In genomic region chr6:52390361-52390727, GRCh38 we compare ENCODE assay signal across 9 cellular contexts. TPM values are rescaled to one million over a fixed set of nuclear protein-coding genes. Genes with fewer than 3 reads are reported as not detected.
DNase-seq lines count a peak whose midpoint lies in the region; ATAC-seq, FAIRE-seq and TF ChIP-seq lines count a peak whose summit lies in the region.
"Had no signal": no experiment of that assay in that cellular context is flagged by ENCODE, and none has a peak within 500 bp of the region (broad histone marks: within the 10 kb centered on the region; RNA-seq: fewer than 3 reads in every experiment).

No MANE protein-coding gene starts in this region.

- H3K9me3 Mint-ChIP-seq in CD14-positive monocyte, result peaks cover 0 to 5% (median 0%) of the 10 kb centered on the region in 7 donors

- peak overlapping the region in 1 of 2 donors; percentile 4 for H3K4me3 Mint-ChIP-seq in CD14-positive monocyte

- H3K36me3 Mint-ChIP-seq in CD14-positive monocyte, result peaks cover 0 to 10% of the 10 kb centered on the region in 2 donors

- peaks cover 0 to 8% (median 2%) of the 10 kb centered on the region in 3 donors for H3K27me3 Mint-ChIP-seq in CD14-positive monocyte (ENCODE audit: low read depth in 3 of 3)

- TF ChIP-seq CTCF in bronchial epithelial cell (IDR thresholded peaks at IDR 0.05; ENCODE audit: insufficient read depth, low read length, severe bottlenecking) (no peak), osteoblast (IDR thresholded peaks at IDR 0.05; ENCODE audit: extremely low read depth, low read depth, low read length) (no peak), CD14-positive monocyte (IDR thresholded peaks at IDR 0.05) (no peak)

- ATAC-seq in GM19452 (IDR thresholded peaks at IDR 0.05; ENCODE audit: unreplicated experiment) (peak; percentile 49), HG03469 (IDR thresholded peaks at IDR 0.05; ENCODE audit: unreplicated experiment) (peak; percentile 27)

- H4K20me1 ChIP-seq in osteoblast (ENCODE audit: insufficient read depth, low read length), result no peaks in the 10 kb centered on the region

- H3K27me3 ChIP-seq in bronchial epithelial cell (ENCODE audit: control insufficient read depth, insufficient read depth, low read length), result no peaks in the 10 kb centered on the region
- no peaks in the 10 kb centered on the region for H3K27me3 ChIP-seq in osteoblast (ENCODE audit: insufficient read depth, low read length)

- peaks cover 28% of the 10 kb centered on the region for H3K4me1 Mint-ChIP-seq in CD14-positive monocyte

- H3K4me1 ChIP-seq in osteoblast (ENCODE audit: insufficient read depth, low read length), result peaks cover 18% of the 10 kb centered on the region

- no peaks in the 10 kb centered on the region for H3K79me2 ChIP-seq in osteoblast (ENCODE audit: insufficient read depth, low read length)

- peak overlapping the region; percentile 27 for H3K27ac ChIP-seq in osteoblast (ENCODE audit: low read depth, low read length)
- H3K27ac ChIP-seq: thoracic aorta had no signal

- H3K4me3 ChIP-seq in bronchial epithelial cell (ENCODE audit: low read depth, low read length) (no peak overlapping the region), osteoblast (ENCODE audit: insufficient read depth, low read length) (peak overlapping the region; percentile 7)
- H3K4me3 ChIP-seq: thoracic aorta had no signal

- no peaks in the 10 kb centered on the region for H3K36me3 ChIP-seq in bronchial epithelial cell (ENCODE audit: control insufficient read depth, insufficient read depth, low read length)
- no peaks in the 10 kb centered on the region for H3K36me3 ChIP-seq in osteoblast (ENCODE audit: insufficient read depth, low read length)
- H3K36me3 ChIP-seq: thoracic aorta had no signal

- H3K4me2 ChIP-seq in osteoblast (ENCODE audit: insufficient read depth, low read length), result peak overlapping the region; percentile 37

- peak; percentile 74 for DNase-seq in DMS53 treated with DMSO at 0.1 percent for 48 hours (lab: John Stamatoyannopoulos, UW; ENCODE audit: unreplicated experiment)
- peak; percentile 85 for DNase-seq in SW480 (ENCODE audit: low spot score)
- DNase-seq in bronchial epithelial cell (ENCODE audit: low read depth), result peak; percentile 76
- DNase-seq in osteoblast (ENCODE audit: insufficient read length, low spot score, missing footprints), result no peak
- no peak for DNase-seq in NCI-H187 (lab: John Stamatoyannopoulos, UW)
- DNase-seq in CD14-positive monocyte (ENCODE audit: low spot score), result no peak

- H3K27ac Mint-ChIP-seq in CD14-positive monocyte, result peak overlapping the region in 1 of 7 donors; percentile 33

- no peaks in the 10 kb centered on the region for H3K9me3 ChIP-seq in osteoblast (ENCODE audit: low read depth, low read length)
- H3K9me3 ChIP-seq: thoracic aorta had no signal

- intact Hi-C loops in CD14-positive monocyte (cut with micrococcal nuclease), result loop anchor here in 1 of 2 donors (10.0 kb wide), 1 partner anchor 106 kb away; the partner anchor contains the start of gene MCM3

- FAIRE-seq in bronchial epithelial cell (lab: Jason Lieb, UNC), result no peak

- H2AFZ ChIP-seq in osteoblast (ENCODE audit: low read length), result no peak overlapping the region

RNA-seq across cellular contexts. Expression of gene PAQR8, which starts 28.4 kb away (rescaled TPM):
- total RNA-seq in bronchial epithelial cell (1.3 and 5.6 TPM in 2 replicates), osteoblast (3.5 and 3.6 TPM in 2 replicates)
- polyA plus RNA-seq in CD14-positive monocyte, result 10 to 100 TPM in 1 of 2 donors, 1 to 10 TPM in 1; 6.8 to 17.4 TPM

RNA-seq across cellular contexts. Expression of gene EFHC1, which starts 29.8 kb away (rescaled TPM):
- total RNA-seq in bronchial epithelial cell (4.5 and 6.6 TPM in 2 replicates), osteoblast (31.1 and 31.2 TPM in 2 replicates)
- 1 to 10 TPM in 1 of 2 donors, under 1 TPM in 1; 0.30 to 2.3 TPM for polyA plus RNA-seq in CD14-positive monocyte

Comparison
In these comparisons a context has a peak if more than half of its experiments do, and no peak if none do; other contexts are left out.
1. DNase-seq: peak in DMS53 treated with DMSO at 0.1 percent for 48 hours (single experiment), SW480 (single experiment) and bronchial epithelial cell (single experiment); none in osteoblast (single experiment), NCI-H187 (0 of 2) and CD14-positive monocyte (single experiment).